8 cellular contexts compared by ENCODE assay signal in genomic region chr9:137294091-137294683, GRCh38. TPM values are rescaled to one million over a fixed set of nuclear protein-coding genes. Genes with fewer than 3 reads are reported as not detected.
DNase-seq lines count a peak whose midpoint lies in the region; ATAC-seq and TF ChIP-seq lines count a peak whose summit lies in the region.

No MANE protein-coding gene starts in this region.

- DNase-seq in activated CD4-positive, alpha-beta T cell treated with anti-CD3 and anti-CD28 coated beads, Interleukin-2, amount 10 ng/mL, durations not matched to agents 24 days and 14 days, result peak; percentile 72
- DNase-seq in activated CD4-positive, alpha-beta T cell treated with anti-CD3 and anti-CD28 coated beads for 1 hour, result no peak
- peak; percentile 82 for DNase-seq in NCI-H748 (lab: John Stamatoyannopoulos, UW; ENCODE audit: unreplicated experiment)
- peak; percentile 57 for DNase-seq in brain microvascular endothelial cell
- no peak for DNase-seq in NCI-H2107 (lab: John Stamatoyannopoulos, UW)
- DNase-seq in effector CD8-positive, alpha-beta T cell (lab: John Stamatoyannopoulos, UW), result no peak

- no peak for TF ChIP-seq EP300 in gastroesophageal sphincter (IDR thresholded peaks at IDR 0.05)

- H3K27me3 ChIP-seq in brain microvascular endothelial cell (replicated peaks), result no peaks in the 10 kb centered on the region
- H3K27me3 ChIP-seq in mucosa of rectum (ENCODE audit: control insufficient read depth in 2 of 2, insufficient read depth in 2 of 2, low read length in 2 of 2), result peaks cover 3 to 14% of the 10 kb centered on the region in 2 donors
- peaks cover 82% of the 10 kb centered on the region for H3K27me3 ChIP-seq in gastroesophageal sphincter

- H3K9ac ChIP-seq in mucosa of rectum (ENCODE audit: low read depth in 1 of 2, low read length in 2 of 2), result peak overlapping the region; percentile 61 to 62

- H3K27ac ChIP-seq in brain microvascular endothelial cell, result no peak overlapping the region
- H3K27ac ChIP-seq in mucosa of rectum (ENCODE audit: low read depth in 2 of 2, low read length in 2 of 2), result peak overlapping the region; percentile 94 to 95
- no peak overlapping the region for H3K27ac ChIP-seq in gastroesophageal sphincter

- H3K36me3 ChIP-seq in brain microvascular endothelial cell (replicated peaks), result no peaks in the 10 kb centered on the region
- peaks cover 0 to 1% of the 10 kb centered on the region in 2 donors for H3K36me3 ChIP-seq in mucosa of rectum (ENCODE audit: control insufficient read depth in 2 of 2, insufficient read depth in 2 of 2, low read length in 2 of 2)
- no peaks in the 10 kb centered on the region for H3K36me3 ChIP-seq in gastroesophageal sphincter

- ATAC-seq in gastroesophageal sphincter, result no peak

- no peak for TF ChIP-seq CTCF in brain microvascular endothelial cell (IDR thresholded peaks at IDR 0.05; ENCODE audit: low read depth, low read length, missing control alignments)
- TF ChIP-seq CTCF in gastroesophageal sphincter (IDR thresholded peaks at IDR 0.05), result no peak

- no peaks in the 10 kb centered on the region for H3K36me3 Mint-ChIP-seq in activated CD4-positive, alpha-beta T cell treated with anti-CD3 and anti-CD28 coated beads, Interleukin-2, amount 10 ng/mL, durations not matched to agents 24 days and 14 days (ENCODE audit: low read depth)

- in situ Hi-C loops in brain microvascular endothelial cell (cut with HindIII; ENCODE audit: low pct_ligation_motif_present, low sequenced_read_pairs), result no loop called here

- H3K9me3 ChIP-seq in mucosa of rectum (ENCODE audit: control insufficient read depth in 2 of 2, low read length in 2 of 2) (no peaks in the 10 kb centered on the region), gastroesophageal sphincter (no peaks in the 10 kb centered on the region)

- no peaks in the 10 kb centered on the region for H3K9me3 Mint-ChIP-seq in activated CD4-positive, alpha-beta T cell treated with anti-CD3 and anti-CD28 coated beads, Interleukin-2, amount 10 ng/mL, durations not matched to agents 24 days and 14 days

- peaks cover 37% of the 10 kb centered on the region for H3K27me3 Mint-ChIP-seq in activated CD4-positive, alpha-beta T cell treated with anti-CD3 and anti-CD28 coated beads, Interleukin-2, amount 10 ng/mL, durations not matched to agents 24 days and 14 days

- 42 to 60% methylated on average over 5 to 10 of the region's 11 CpGs for WGBS in gastroesophageal sphincter (ENCODE audit: low coverage in 1 of 2), 2 donors

- peak overlapping the region; percentile 12 for H3K27ac Mint-ChIP-seq in activated CD4-positive, alpha-beta T cell treated with anti-CD3 and anti-CD28 coated beads, Interleukin-2, amount 10 ng/mL, durations not matched to agents 24 days and 14 days

- peaks cover 27 to 43% of the 10 kb centered on the region in 2 donors for H3K4me1 ChIP-seq in mucosa of rectum (ENCODE audit: control insufficient read depth in 2 of 2, insufficient read depth in 2 of 2, low read length in 2 of 2)
- H3K4me1 ChIP-seq in gastroesophageal sphincter, result peaks cover 0 to 33% (median 6%) of the 10 kb centered on the region in 3 donors

- no peak for TF ChIP-seq POLR2A in gastroesophageal sphincter (IDR thresholded peaks at IDR 0.05)

- intact Hi-C loops in activated CD4-positive, alpha-beta T cell treated with anti-CD3 and anti-CD28 coated beads, Interleukin-2, amount 10 ng/mL, durations not matched to agents 24 days and 14 days (cut with micrococcal nuclease), result loop anchor here (2.0 to 10.0 kb wide), 2 partner anchors 113 to 231 kb away; no protein-coding TSS in a partner anchor

- H3K4me3 ChIP-seq in brain microvascular endothelial cell (ENCODE audit: low read depth, low read length) (no peak overlapping the region), mucosa of rectum (ENCODE audit: low read length in 2 of 2) (peak overlapping the region in 1 of 2 donors; percentile 30), gastroesophageal sphincter (no peak overlapping the region)

- peak overlapping the region; percentile 24 for H3K4me3 Mint-ChIP-seq in activated CD4-positive, alpha-beta T cell treated with anti-CD3 and anti-CD28 coated beads, Interleukin-2, amount 10 ng/mL, durations not matched to agents 24 days and 14 days

- peaks cover 2% of the 10 kb centered on the region for H3K4me1 Mint-ChIP-seq in activated CD4-positive, alpha-beta T cell treated with anti-CD3 and anti-CD28 coated beads, Interleukin-2, amount 10 ng/mL, durations not matched to agents 24 days and 14 days

RNA-seq across cellular contexts. Expression of gene NRARP, which starts 7.9 kb away (rescaled TPM):
- total RNA-seq in activated CD4-positive, alpha-beta T cell treated with anti-CD3 and anti-CD28 coated beads, Interleukin-2, amount 10 ng/mL, durations not matched to agents 24 days and 14 days, result 12.9 and 13.4 TPM in 2 replicates
- total RNA-seq in gastroesophageal sphincter, result 10 to 100 TPM in 1 of 4 donors, 1 to 10 TPM in 3; 3.8 to 11.3 (median 4.3) TPM

RNA-seq across cellular contexts. Expression of gene TOR4A, which starts 16.7 kb away (rescaled TPM):
- 10.3 and 11.4 TPM in 2 replicates for total RNA-seq in activated CD4-positive, alpha-beta T cell treated with anti-CD3 and anti-CD28 coated beads, Interleukin-2, amount 10 ng/mL, durations not matched to agents 24 days and 14 days
- total RNA-seq in gastroesophageal sphincter, result 1 to 10 TPM; 4.7 to 7.4 (median 6.9) TPM

RNA-seq across cellular contexts. Expression of gene NELFB, which starts 39.1 kb away (rescaled TPM):
- total RNA-seq in activated CD4-positive, alpha-beta T cell treated with anti-CD3 and anti-CD28 coated beads, Interleukin-2, amount 10 ng/mL, durations not matched to agents 24 days and 14 days, result 72.4 and 75.3 TPM in 2 replicates
- 10 to 100 TPM; 36.9 to 58.8 (median 45.2) TPM for total RNA-seq in gastroesophageal sphincter

RNA-seq across cellular contexts. Expression of gene STPG3, which starts 43.1 kb away (rescaled TPM):
- 0.54 and 0.99 TPM in 2 replicates for total RNA-seq in activated CD4-positive, alpha-beta T cell treated with anti-CD3 and anti-CD28 coated beads, Interleukin-2, amount 10 ng/mL, durations not matched to agents 24 days and 14 days
- total RNA-seq in gastroesophageal sphincter, result not detected

RNA-seq across cellular contexts. Expression of gene TUBB4B, which starts 53.1 kb away (rescaled TPM):
- total RNA-seq in activated CD4-positive, alpha-beta T cell treated with anti-CD3 and anti-CD28 coated beads, Interleukin-2, amount 10 ng/mL, durations not matched to agents 24 days and 14 days, result 292 and 299 TPM in 2 replicates
- 100 to 1,000 TPM; 220 to 488 (median 265) TPM for total RNA-seq in gastroesophageal sphincter

Comparison
In these comparisons a context has a peak if more than half of its experiments do, and no peak if none do; other contexts are left out.
1. DNase-seq: peak in activated CD4-positive, alpha-beta T cell treated with anti-CD3 and anti-CD28 coated beads, Interleukin-2, amount 10 ng/mL, durations not matched to agents 24 days and 14 days (single experiment), NCI-H748 (single experiment) and brain microvascular endothelial cell (single experiment); none in activated CD4-positive, alpha-beta T cell treated with anti-CD3 and anti-CD28 coated beads for 1 hour (single experiment), NCI-H2107 (single experiment) and effector CD8-positive, alpha-beta T cell (single experiment).
2. H3K27ac ChIP-seq: peak in mucosa of rectum (2 of 2); none in brain microvascular endothelial cell (single experiment) and gastroesophageal sphincter (0 of 4).